In the genomic region with DNA sequence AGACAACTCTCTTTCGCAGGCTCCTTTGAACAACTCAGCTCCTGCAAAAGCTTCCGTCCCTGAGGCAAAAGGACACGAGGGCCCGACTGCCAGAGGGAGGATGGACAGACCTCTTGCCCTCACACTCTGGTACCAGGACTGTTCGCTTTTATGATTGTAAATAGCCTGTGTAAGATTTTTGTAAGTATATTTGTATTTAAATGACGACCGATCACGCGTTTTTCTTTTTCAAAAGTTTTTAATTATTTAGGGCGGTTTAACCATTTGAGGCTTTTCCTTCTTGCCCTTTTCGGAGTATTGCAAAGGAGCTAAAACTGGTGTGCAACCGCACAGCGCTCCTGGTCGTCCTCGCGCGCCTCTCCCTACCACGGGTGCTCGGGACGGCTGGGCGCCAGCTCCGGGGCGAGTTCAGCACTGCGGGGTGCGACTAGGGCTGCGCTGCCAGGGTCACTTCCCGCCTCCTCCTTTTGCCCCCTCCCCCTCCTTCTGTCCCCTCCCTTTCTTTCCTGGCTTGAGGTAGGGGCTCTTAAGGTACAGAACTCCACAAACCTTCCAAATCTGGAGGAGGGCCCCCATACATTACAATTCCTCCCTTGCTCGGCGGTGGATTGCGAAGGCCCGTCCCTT, we compare ENCODE assay signal across 11 cellular contexts. TPM values are rescaled to one million over a fixed set of nuclear protein-coding genes. Genes with fewer than 3 reads are reported as not detected.
DNase-seq lines count a peak whose midpoint lies in the region; FAIRE-seq and TF ChIP-seq lines count a peak whose summit lies in the region.
"Had no signal": no experiment of that assay in that cellular context is flagged by ENCODE, and none has a peak within 500 bp of the region (broad histone marks: within the 10 kb centered on the region; RNA-seq: fewer than 3 reads in every experiment).

No MANE protein-coding gene starts in this region.

- H3K27me3 Mint-ChIP-seq in neural progenitor cell (ENCODE audit: insufficient read depth, low read depth): peaks cover 10% of the 10 kb centered on the region

- H3K4me1 Mint-ChIP-seq in neural progenitor cell: peaks cover 41% of the 10 kb centered on the region

- no peak for DNase-seq in AG04450 (ENCODE audit: low read depth, low spot score)
- no peak for DNase-seq in NT2/D1 (ENCODE audit: low read depth, low spot score)
- no peak for DNase-seq in fibroblast of villous mesenchyme (ENCODE audit: low read depth)
- peak; percentile 43 for DNase-seq in neural progenitor cell (ENCODE audit: low spot score)
- DNase-seq in NCI-H187 (lab: John Stamatoyannopoulos, UW): no peak
- DNase-seq in DMS 273 treated with DMSO at 0.1 percent for 48 hours (lab: John Stamatoyannopoulos, UW): no peak
- DNase-seq in RCC 7860 (ENCODE audit: low spot score): no peak
- DNase-seq in Ammon's horn (ENCODE audit: low spot score): no peak
- DNase-seq: activated naive CD4-positive, alpha-beta T cell treated with anti-CD3 and anti-CD28 coated beads for 36 hours; COR-L47; midbrain had no signal

- peaks cover 11% of the 10 kb centered on the region for H3K36me3 ChIP-seq in NT2/D1 (ENCODE audit: insufficient read depth, insufficient read length, low read length)
- H3K36me3 ChIP-seq in neural progenitor cell: no peaks in the 10 kb centered on the region

- H3K4me3 ChIP-seq in AG04450 (ENCODE audit: low read depth, low read length) (peak overlapping the region; percentile 86), NT2/D1 (ENCODE audit: insufficient read length, low read depth) (peak overlapping the region; percentile 15), fibroblast of villous mesenchyme (ENCODE audit: low read depth, low read length) (peak overlapping the region; percentile 76), neural progenitor cell (peak overlapping the region; percentile 91)

- H3K27ac Mint-ChIP-seq in neural progenitor cell: peak overlapping the region; percentile 53
- H3K27ac Mint-ChIP-seq: activated naive CD4-positive, alpha-beta T cell treated with anti-CD3 and anti-CD28 coated beads for 36 hours had no signal

- peaks cover 3% of the 10 kb centered on the region for H3K9me3 Mint-ChIP-seq in neural progenitor cell
- H3K9me3 Mint-ChIP-seq: activated naive CD4-positive, alpha-beta T cell treated with anti-CD3 and anti-CD28 coated beads for 36 hours had no signal

- TF ChIP-seq CTCF in AG04450 (IDR thresholded peaks at IDR 0.05; ENCODE audit: low read depth, low read length) (no peak), fibroblast of villous mesenchyme (IDR thresholded peaks at IDR 0.05; ENCODE audit: insufficient read depth, low read depth, low read length) (no peak), neural progenitor cell (IDR thresholded peaks at IDR 0.05) (no peak)

- H2AFZ ChIP-seq in neural progenitor cell (replicated peaks): no peak overlapping the region

- H4K20me1 ChIP-seq in neural progenitor cell (ENCODE audit: low read depth): peaks cover 35% of the 10 kb centered on the region

- peaks cover 7% of the 10 kb centered on the region for H3K36me3 Mint-ChIP-seq in neural progenitor cell

- no peak for FAIRE-seq in RCC 7860 (lab: Jason Lieb, UNC)

- H3K4me3 Mint-ChIP-seq in neural progenitor cell: peak overlapping the region; percentile 93

- peaks cover 8% of the 10 kb centered on the region for H3F3A ChIP-seq in neural progenitor cell (ENCODE audit: low read depth)

- POLR2A ChIA-PET in AG04450 (lab: Yijun Ruan, JAX): no interaction called here

- H3K27ac ChIP-seq in AG04450 (ENCODE audit: low read depth, low read length) (peak overlapping the region; percentile 31), neural progenitor cell (no peak overlapping the region)

- H3K27me3 ChIP-seq in AG04450 (ENCODE audit: control insufficient read depth, insufficient read depth, low read length) (no peaks in the 10 kb centered on the region), NT2/D1 (ENCODE audit: insufficient read depth, insufficient read length) (peaks cover 18% of the 10 kb centered on the region), neural progenitor cell (peaks cover 85% of the 10 kb centered on the region)

- CTCF ChIA-PET in AG04450 (lab: Charles Lee): interaction anchor here (0.7 to 2.2 kb wide), 4 partner anchors 177 to 184 kb away, joined by 3 to 9 read pairs (median 5); no protein-coding TSS in a partner anchor

- peak overlapping the region; percentile 86 for H3K4me2 ChIP-seq in neural progenitor cell

- H3K9ac ChIP-seq in NT2/D1 (ENCODE audit: insufficient read length, low read depth) (no peak overlapping the region), neural progenitor cell (no peak overlapping the region)

- H3K9me3 ChIP-seq in AG04450 (ENCODE audit: control insufficient read depth, insufficient read depth, low read length) (peaks cover 2% of the 10 kb centered on the region; the same call in 1 of the 2 replicates), NT2/D1 (ENCODE audit: insufficient read depth, low read length) (no peaks in the 10 kb centered on the region), neural progenitor cell (ENCODE audit: low read depth) (no peaks in the 10 kb centered on the region)

- H3K79me2 ChIP-seq in neural progenitor cell (ENCODE audit: low read depth): no peaks in the 10 kb centered on the region

- H3K4me1 ChIP-seq in NT2/D1 (ENCODE audit: insufficient read depth, insufficient read length) (peaks cover 7% of the 10 kb centered on the region), neural progenitor cell (peaks cover 32% of the 10 kb centered on the region)

RNA-seq across cellular contexts. Expression of gene FZD1, which starts 2.8 kb away (rescaled TPM):
- 9.6 TPM in 2 replicates for polyA plus RNA-seq in AG04450 (2011; rRNA removed)
- polyA minus RNA-seq in AG04450 (2011; rRNA and poly(A)+ RNA removed): 10.3 and 11.7 TPM in 2 replicates
- total RNA-seq in fibroblast of villous mesenchyme (5.2 and 9.0 TPM in 2 replicates), neural progenitor cell (ENCODE audit: low replicate concordance) (5.1 and 10.9 TPM in 2 replicates)

Comparison
In these comparisons a context has a peak if more than half of its experiments do, and no peak if none do; other contexts are left out.
1. H3K4me3 ChIP-seq: peak in every context shown above with its lines; median percentile 91 in neural progenitor cell; 86 in AG04450; 76 in fibroblast of villous mesenchyme; 15 in NT2/D1.